19 cellular contexts compared by ENCODE assay signal in genomic region chr12:98260276-98260675, GRCh38.
"Had no signal": no experiment of that assay in that cellular context is flagged by ENCODE, and none has a peak within 500 bp of the region (broad histone marks: within the 10 kb centered on the region; RNA-seq: fewer than 3 reads in every experiment).

No MANE protein-coding gene starts in this region.

- H3K9me3 ChIP-seq: breast epithelium, heart left ventricle, ovary, prostate gland, sigmoid colon, thoracic aorta, uterus had no signal

- FAIRE-seq: endothelial cell of umbilical vein, small intestine had no signal

- DNase-seq: activated CD4-positive, alpha-beta T cell treated with anti-CD3 and anti-CD28 coated beads for 36 hours; activated CD4-positive, CD25-positive, alpha-beta regulatory T cell; activated CD8-positive, alpha-beta memory T cell treated with anti-CD3 and anti-CD28 coated beads, Interleukin-2, amount 10 ng/mL, durations not matched to agents 7 days and 5 days; activated CD8-positive, alpha-beta T cell treated with anti-CD3 and anti-CD28 coated beads, Interleukin-2, amount 10 ng/mL, durations not matched to agents 7 days and 5 days; activated naive CD8-positive, alpha-beta T cell treated with anti-CD3 and anti-CD28 coated beads, Interleukin-2, amount 50 U/mL, for 24 hours; activated T-cell treated with anti-CD3 and anti-CD28 coated beads, Interleukin-2, amount 50 U/mL, for 48 hours; central memory CD4-positive, alpha-beta T cell; heart left ventricle; naive B cell; ovary; retina; sigmoid colon; small intestine; stimulated activated CD4-positive, alpha-beta T cell treated with anti-CD3 and anti-CD28 coated beads, Interleukin-4, amount 100 ng/mL, for 24 hours; uterus had no signal

- H3K27me3 ChIP-seq: breast epithelium, heart left ventricle, ovary, sigmoid colon, uterus had no signal

- H3K36me3 ChIP-seq: breast epithelium, heart left ventricle, ovary, prostate gland, sigmoid colon, thoracic aorta, uterus had no signal

- ATAC-seq: activated CD4-positive, alpha-beta T cell treated with anti-CD3 and anti-CD28 coated beads for 36 hours; activated CD8-positive, alpha-beta memory T cell treated with anti-CD3 and anti-CD28 coated beads, Interleukin-2, amount 10 ng/mL, durations not matched to agents 7 days and 5 days; activated CD8-positive, alpha-beta T cell treated with anti-CD3 and anti-CD28 coated beads, Interleukin-2, amount 10 ng/mL, durations not matched to agents 7 days and 5 days; activated naive CD8-positive, alpha-beta T cell treated with anti-CD3 and anti-CD28 coated beads, Interleukin-2, amount 50 U/mL, for 24 hours; heart left ventricle had no signal

- H3K27ac ChIP-seq: breast epithelium, heart left ventricle, ovary, prostate gland, sigmoid colon, thoracic aorta, uterus had no signal

- H3K4me1 ChIP-seq: breast epithelium, heart left ventricle, prostate gland, sigmoid colon, uterus had no signal

- H3K4me3 ChIP-seq: breast epithelium, heart left ventricle, ovary, prostate gland, sigmoid colon, thoracic aorta, uterus had no signal
